In the genomic region with DNA sequence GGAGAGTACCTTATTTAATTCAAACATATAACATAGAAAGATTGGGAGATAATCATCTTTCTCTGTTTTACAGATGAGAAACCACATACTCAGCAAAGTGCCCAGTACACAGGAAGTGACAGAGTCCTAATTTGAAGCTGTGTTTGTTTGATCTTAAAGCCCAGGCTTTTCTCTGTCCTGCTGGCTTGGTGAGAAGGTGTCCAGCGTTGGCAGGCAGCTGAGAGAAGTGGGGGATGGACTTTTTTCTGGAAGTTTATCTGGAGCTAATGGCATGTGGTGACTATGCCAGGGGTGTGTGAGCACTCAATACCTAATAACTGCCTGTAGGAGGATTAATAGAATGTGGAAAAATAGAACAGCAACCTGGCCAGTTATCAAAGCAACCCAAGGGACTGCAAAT, we compare ENCODE assay signal across 16 cellular contexts.
DNase-seq lines count a peak whose midpoint lies in the region; ATAC-seq, FAIRE-seq and TF ChIP-seq lines count a peak whose summit lies in the region.
"Had no signal": no experiment of that assay in that cellular context is flagged by ENCODE, and none has a peak within 500 bp of the region (broad histone marks: within the 10 kb centered on the region; RNA-seq: fewer than 3 reads in every experiment).

No MANE protein-coding gene starts in this region.

- FAIRE-seq in frontal cortex (lab: Jason Lieb, UNC), result no peak
- FAIRE-seq: endothelial cell of umbilical vein had no signal

- H3K27me3 ChIP-seq in left ventricle myocardium inferior (ENCODE audit: low read depth) (no peaks in the 10 kb centered on the region), mesendoderm (ENCODE audit: insufficient read depth, low read length, poor library complexity) (no peaks in the 10 kb centered on the region)
- H3K27me3 ChIP-seq: SJCRH30, suprapubic skin had no signal

- H3K79me1 ChIP-seq in mesendoderm (ENCODE audit: low read length), result no peaks in the 10 kb centered on the region

- H3K79me2 ChIP-seq in mesendoderm (ENCODE audit: control insufficient read depth, insufficient read depth, low read length), result no peaks in the 10 kb centered on the region
- H3K79me2 ChIP-seq: parathyroid adenoma had no signal

- H3K4me3 ChIP-seq in left ventricle myocardium inferior (no peak overlapping the region), mesendoderm (ENCODE audit: low read length) (no peak overlapping the region)
- H3K4me3 ChIP-seq: SJCRH30, suprapubic skin had no signal

- no peak overlapping the region for H2BK5ac ChIP-seq in mesendoderm (ENCODE audit: low read length)

- TF ChIP-seq CTCF in left ventricle myocardium inferior (IDR thresholded peaks at IDR 0.05; ENCODE audit: borderline replicate concordance), result no peak

- H3K9me3 Mint-ChIP-seq in activated naive CD8-positive, alpha-beta T cell treated with anti-CD3 and anti-CD28 coated beads, Interleukin-2, amount 50 U/mL, for 24 hours, result no peaks in the 10 kb centered on the region
- H3K9me3 Mint-ChIP-seq: activated naive CD4-positive, alpha-beta T cell treated with anti-CD3 and anti-CD28 coated beads for 36 hours had no signal

- no CpG with 5 or more reads among the region's 1 CpG for WGBS in mesendoderm (ENCODE audit: extremely low coverage, insufficient coverage, low lambda C conversion rate)

- DNase-seq in Right ventricle myocardium superior, result no peak
- DNase-seq in left ventricle myocardium inferior, result no peak
- DNase-seq in activated naive CD8-positive, alpha-beta T cell treated with anti-CD3 and anti-CD28 coated beads, Interleukin-2, amount 50 U/mL, for 24 hours, result no peak
- no peak for DNase-seq in glomerular visceral epithelial cell (ENCODE audit: extremely low spot score)
- no peak for DNase-seq in frontal cortex (ENCODE audit: low spot score in 2 of 2)
- no peak for DNase-seq in mesendoderm
- DNase-seq: activated naive CD4-positive, alpha-beta T cell treated with anti-CD3 and anti-CD28 coated beads for 36 hours; caudate nucleus; islet precursor cell; SJCRH30; stimulated activated CD4-positive, alpha-beta T cell treated with anti-CD3 and anti-CD28 coated beads, Interleukin-12 subunit alpha, Interleukin-12 subunit beta, amount 100 ng/mL, for 4 hours had no signal

- H3K23ac ChIP-seq in mesendoderm (ENCODE audit: low read length), result no peak overlapping the region

- H4K5ac ChIP-seq in mesendoderm (ENCODE audit: low read length), result no peak overlapping the region

- H2BK15ac ChIP-seq in mesendoderm (replicated peaks; ENCODE audit: low read depth), result no peak overlapping the region

- no peaks in the 10 kb centered on the region for H3K36me3 Mint-ChIP-seq in activated naive CD8-positive, alpha-beta T cell treated with anti-CD3 and anti-CD28 coated beads, Interleukin-2, amount 50 U/mL, for 24 hours (ENCODE audit: low read depth)

- H3K18ac ChIP-seq in mesendoderm (ENCODE audit: low read length), result no peak overlapping the region

- no peaks in the 10 kb centered on the region for H3K36me3 ChIP-seq in left ventricle myocardium inferior
- no peaks in the 10 kb centered on the region for H3K36me3 ChIP-seq in mesendoderm (ENCODE audit: control insufficient read depth, insufficient read depth, low read length)
- H3K36me3 ChIP-seq: SJCRH30, suprapubic skin had no signal

- intact Hi-C loops in Right ventricle myocardium superior (cut with DNase I) (no loop called here), left ventricle myocardium inferior (cut with micrococcal nuclease) (no loop called here)

- H3K56ac ChIP-seq in mesendoderm (ENCODE audit: low read length), result no peak overlapping the region

- no peaks in the 10 kb centered on the region for H3K27me3 Mint-ChIP-seq in activated naive CD8-positive, alpha-beta T cell treated with anti-CD3 and anti-CD28 coated beads, Interleukin-2, amount 50 U/mL, for 24 hours

- no peak overlapping the region for H3K4me3 Mint-ChIP-seq in activated naive CD8-positive, alpha-beta T cell treated with anti-CD3 and anti-CD28 coated beads, Interleukin-2, amount 50 U/mL, for 24 hours
- H3K4me3 Mint-ChIP-seq: activated naive CD4-positive, alpha-beta T cell treated with anti-CD3 and anti-CD28 coated beads for 36 hours had no signal

- H3K4me1 Mint-ChIP-seq in activated naive CD8-positive, alpha-beta T cell treated with anti-CD3 and anti-CD28 coated beads, Interleukin-2, amount 50 U/mL, for 24 hours, result peaks cover 7% of the 10 kb centered on the region

- H2AK5ac ChIP-seq in mesendoderm (ENCODE audit: low read length), result no peak overlapping the region

- H3K4me1 ChIP-seq in left ventricle myocardium inferior (peaks cover 16% of the 10 kb centered on the region), mesendoderm (ENCODE audit: control insufficient read depth, low read depth, low read length) (no peaks in the 10 kb centered on the region)
- H3K4me1 ChIP-seq: parathyroid adenoma, SJCRH30, suprapubic skin had no signal

- ATAC-seq in Right ventricle myocardium superior (ENCODE audit: poor library complexity), result peak; percentile 56
- ATAC-seq in HG02943 (IDR thresholded peaks at IDR 0.05; ENCODE audit: low read depth, unreplicated experiment), result peak; percentile 65
- peak; percentile 57 for ATAC-seq in activated naive CD8-positive, alpha-beta T cell treated with anti-CD3 and anti-CD28 coated beads, Interleukin-2, amount 50 U/mL, for 24 hours
- ATAC-seq in HG03045 (IDR thresholded peaks at IDR 0.05; ENCODE audit: unreplicated experiment), result no peak

- no peak overlapping the region for H3K27ac ChIP-seq in left ventricle myocardium inferior (replicated peaks)
- H3K27ac ChIP-seq in mesendoderm (ENCODE audit: low read depth, low read length), result no peak overlapping the region
- H3K27ac ChIP-seq: parathyroid adenoma, SJCRH30, suprapubic skin had no signal

- no peak overlapping the region for H4K8ac ChIP-seq in mesendoderm (ENCODE audit: low read depth, low read length)

- no peak overlapping the region for H3K4me2 ChIP-seq in mesendoderm (ENCODE audit: low read length)

- no peak overlapping the region for H3K4ac ChIP-seq in mesendoderm (ENCODE audit: low read depth, low read length)

- no peak overlapping the region for H3K9ac ChIP-seq in mesendoderm (ENCODE audit: low read length)
- H3K9ac ChIP-seq: parathyroid adenoma had no signal

- H3K9me3 ChIP-seq in left ventricle myocardium inferior (replicated peaks), result no peaks in the 10 kb centered on the region
- H3K9me3 ChIP-seq: SJCRH30, suprapubic skin had no signal

- no peak overlapping the region for H3K27ac Mint-ChIP-seq in activated naive CD8-positive, alpha-beta T cell treated with anti-CD3 and anti-CD28 coated beads, Interleukin-2, amount 50 U/mL, for 24 hours
- H3K27ac Mint-ChIP-seq: activated naive CD4-positive, alpha-beta T cell treated with anti-CD3 and anti-CD28 coated beads for 36 hours had no signal

- no peak overlapping the region for H2BK120ac ChIP-seq in mesendoderm (ENCODE audit: low read depth, low read length)
